25 cellular contexts compared by ENCODE assay signal in genomic region chr20:50237349-50237748, GRCh38. TPM values are rescaled to one million over a fixed set of nuclear protein-coding genes. Genes with fewer than 3 reads are reported as not detected.
DNase-seq lines count a peak whose midpoint lies in the region; ATAC-seq and TF ChIP-seq lines count a peak whose summit lies in the region.
"Had no signal": no experiment of that assay in that cellular context is flagged by ENCODE, and none has a peak within 500 bp of the region (broad histone marks: within the 10 kb centered on the region; RNA-seq: fewer than 3 reads in every experiment).

No MANE protein-coding gene starts in this region.

- no peak overlapping the region for H3K4me3 ChIP-seq in RWPE2 (ENCODE audit: severe bottlenecking)
- H3K4me3 ChIP-seq in upper lobe of right lung: no peak overlapping the region
- H3K4me3 ChIP-seq: sigmoid colon had no signal

- H3K9me3 ChIP-seq in RWPE2 (ENCODE audit: severe bottlenecking) (no peaks in the 10 kb centered on the region), upper lobe of right lung (no peaks in the 10 kb centered on the region)
- H3K9me3 ChIP-seq: sigmoid colon had no signal

- intact Hi-C loops in left colon (cut with DNase I, micrococcal nuclease): no loop called here
- intact Hi-C loops in upper lobe of right lung (cut with DNase I): no loop called here

- no peaks in the 10 kb centered on the region for H3K27me3 ChIP-seq in RWPE2 (ENCODE audit: insufficient read depth, poor library complexity, severe bottlenecking)
- H3K27me3 ChIP-seq in upper lobe of right lung: no peaks in the 10 kb centered on the region
- H3K27me3 ChIP-seq: sigmoid colon had no signal

- H3K4me1 ChIP-seq in RWPE2 (ENCODE audit: insufficient read depth, poor library complexity, severe bottlenecking): no peaks in the 10 kb centered on the region
- H3K4me1 ChIP-seq in upper lobe of right lung: no peaks in the 10 kb centered on the region
- H3K4me1 ChIP-seq: sigmoid colon had no signal

- peak; percentile 43 for DNase-seq in SIG-M5 treated with dmso at 0.1 percent for 504 hours (lab: John Stamatoyannopoulos, UW; ENCODE audit: unreplicated experiment)
- no peak for DNase-seq in SIG-M5 (lab: John Stamatoyannopoulos, UW)
- no peak for DNase-seq in RWPE2 (ENCODE audit: low spot score)
- no peak for DNase-seq in left colon
- no peak for DNase-seq in upper lobe of right lung
- no peak for DNase-seq in epidermal melanocyte (ENCODE audit: insufficient read length, low spot score)
- DNase-seq in AG20443 (ENCODE audit: low spot score): no peak
- no peak for DNase-seq in nucleus accumbens (lab: John Stamatoyannopoulos, UW)
- DNase-seq: 8988T; activated CD4-positive, alpha-beta T cell treated with anti-CD3 and anti-CD28 coated beads for 48 hours; activated naive CD8-positive, alpha-beta T cell treated with anti-CD3 and anti-CD28 coated beads, Interleukin-2, amount 50 U/mL, for 24 hours; activated T-cell treated with anti-CD3 and anti-CD28 coated beads, Interleukin-2, amount 50 U/mL, for 48 hours; CD8-positive, alpha-beta T cell; DMS153; GDM1; HCEC 1CT; head of caudate nucleus; kidney; NCI-H2029; NCI-H526 treated with DMSO at 0.1 percent for 48 hours; sigmoid colon; stimulated activated CD4-positive, alpha-beta T cell treated with anti-CD3 and anti-CD28 coated beads, Interleukin-4, amount 100 ng/mL, for 24 hours had no signal

- ATAC-seq in RWPE2 (ENCODE audit: low read depth): peak; percentile 8; the same call in 1 of the 3 replicates
- ATAC-seq in left colon: peak; percentile 33
- ATAC-seq in upper lobe of right lung: peak; percentile 35
- ATAC-seq: activated naive CD8-positive, alpha-beta T cell treated with anti-CD3 and anti-CD28 coated beads, Interleukin-2, amount 50 U/mL, for 24 hours; CD8-positive, alpha-beta T cell; stimulated activated effector memory CD8-positive, alpha-beta T cell treated with anti-CD3 and anti-CD28 coated beads, Interleukin-12 subunit alpha, Interleukin-12 subunit beta, amount 100 ng/mL, for 72 hours had no signal

- no peaks in the 10 kb centered on the region for H3K36me3 ChIP-seq in RWPE2 (ENCODE audit: low read depth)
- no peaks in the 10 kb centered on the region for H3K36me3 ChIP-seq in upper lobe of right lung
- H3K36me3 ChIP-seq: sigmoid colon had no signal

- TF ChIP-seq CTCF in RWPE2 (IDR thresholded peaks at IDR 0.05; ENCODE audit: poor library complexity, severe bottlenecking): no peak
- no peak for TF ChIP-seq CTCF in upper lobe of right lung (IDR thresholded peaks at IDR 0.05)

- no peak overlapping the region for H3K27ac ChIP-seq in RWPE2 (ENCODE audit: poor library complexity, severe bottlenecking)
- no peak overlapping the region for H3K27ac ChIP-seq in upper lobe of right lung
- H3K27ac ChIP-seq: RWPE1, sigmoid colon, VCaP had no signal

RNA-seq across cellular contexts. Expression of gene CEBPB, which starts 46.7 kb away (rescaled TPM):
- total RNA-seq in left colon: 10 to 100 TPM; 30.2 to 42.7 TPM
- total RNA-seq in upper lobe of right lung: 271 TPM
